ENCODE assay signal across 16 cellular contexts in the genomic region with DNA sequence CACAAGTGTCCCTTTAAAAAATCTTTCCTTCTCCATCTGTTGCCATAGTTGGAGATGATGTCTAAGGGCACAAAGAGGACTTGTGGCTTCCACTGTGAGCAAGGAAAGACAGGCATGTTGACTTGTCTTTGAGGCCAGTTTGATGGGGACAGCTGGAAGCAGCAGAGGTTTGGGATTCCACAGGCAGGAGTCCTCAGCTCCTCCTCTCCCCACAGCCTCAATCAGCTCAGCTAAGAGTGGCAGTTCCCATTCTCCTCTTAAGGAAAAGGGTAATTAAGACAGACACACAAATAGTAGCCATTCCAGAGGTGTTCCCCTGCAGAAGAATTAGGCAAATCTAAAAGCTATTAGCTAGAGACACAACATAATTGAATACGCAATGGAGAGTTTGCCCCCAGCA.
"Had no signal": no experiment of that assay in that cellular context is flagged by ENCODE, and none has a peak within 500 bp of the region (broad histone marks: within the 10 kb centered on the region; RNA-seq: fewer than 3 reads in every experiment).

No MANE protein-coding gene starts in this region.

- H3K9me3 Mint-ChIP-seq: activated CD4-positive, alpha-beta memory T cell treated with anti-CD3 and anti-CD28 coated beads, Interleukin-2, amount 10 ng/mL, durations not matched to agents 7 days and 5 days; activated T-cell treated with anti-CD3 and anti-CD28 coated beads, Interleukin-2, amount 50 U/mL, for 4 hours; stimulated activated effector memory CD8-positive, alpha-beta T cell treated with anti-CD3 and anti-CD28 coated beads, Interleukin-12 subunit alpha, Interleukin-12 subunit beta, amount 100 ng/mL, for 72 hours had no signal

- H2AFZ ChIP-seq: hepatocyte had no signal

- H3K79me2 ChIP-seq: hepatocyte had no signal

- H3K4me3 ChIP-seq: adrenal gland, hepatocyte, pancreas, sigmoid colon, thyroid gland had no signal

- H3K4me3 Mint-ChIP-seq: activated CD4-positive, alpha-beta memory T cell treated with anti-CD3 and anti-CD28 coated beads, Interleukin-2, amount 10 ng/mL, durations not matched to agents 7 days and 5 days; activated T-cell treated with anti-CD3 and anti-CD28 coated beads, Interleukin-2, amount 50 U/mL, for 4 hours; neural crest cell; stimulated activated effector memory CD8-positive, alpha-beta T cell treated with anti-CD3 and anti-CD28 coated beads, Interleukin-12 subunit alpha, Interleukin-12 subunit beta, amount 100 ng/mL, for 72 hours had no signal

- H3K27me3 ChIP-seq: adrenal gland, hepatocyte, pancreas, sigmoid colon, thyroid gland had no signal

- H3K27ac ChIP-seq: pancreas, thyroid gland, VCaP had no signal

- ATAC-seq: activated T-cell treated with anti-CD3 and anti-CD28 coated beads, Interleukin-2, amount 50 U/mL, for 4 hours; left ventricle myocardium superior; pancreas; stimulated activated effector memory CD8-positive, alpha-beta T cell treated with anti-CD3 and anti-CD28 coated beads, Interleukin-12 subunit alpha, Interleukin-12 subunit beta, amount 100 ng/mL, for 72 hours had no signal

- H3K36me3 ChIP-seq: adrenal gland, pancreas, sigmoid colon, thyroid gland had no signal

- H3K4me1 ChIP-seq: pancreas had no signal

- H3K9me3 ChIP-seq: adrenal gland, pancreas, sigmoid colon, thyroid gland had no signal

- DNase-seq: activated CD4-positive, alpha-beta memory T cell treated with anti-CD3 and anti-CD28 coated beads, Interleukin-2, amount 10 ng/mL, durations not matched to agents 7 days and 5 days; activated CD4-positive, alpha-beta T cell treated with anti-CD3 and anti-CD28 coated beads for 4 hours; activated effector memory CD4-positive, alpha-beta T cell treated with Interleukin-2 at 50 U/mL for 16 hours; activated naive CD4-positive, alpha-beta T cell treated with anti-CD3 and anti-CD28 coated beads, Interleukin-2, amount 50 U/mL, for 16 hours; activated T-cell treated with anti-CD3 and anti-CD28 coated beads, Interleukin-2, amount 50 U/mL, for 4 hours; adrenal gland; dermis blood vessel endothelial cell; kidney glomerular epithelial cell; left ventricle myocardium superior; pancreas; sigmoid colon; thyroid gland had no signal

- H3K36me3 Mint-ChIP-seq: stimulated activated effector memory CD8-positive, alpha-beta T cell treated with anti-CD3 and anti-CD28 coated beads, Interleukin-12 subunit alpha, Interleukin-12 subunit beta, amount 100 ng/mL, for 72 hours had no signal

- H3K27ac Mint-ChIP-seq: activated CD4-positive, alpha-beta memory T cell treated with anti-CD3 and anti-CD28 coated beads, Interleukin-2, amount 10 ng/mL, durations not matched to agents 7 days and 5 days; stimulated activated effector memory CD8-positive, alpha-beta T cell treated with anti-CD3 and anti-CD28 coated beads, Interleukin-12 subunit alpha, Interleukin-12 subunit beta, amount 100 ng/mL, for 72 hours had no signal

- H3K4me2 ChIP-seq: hepatocyte had no signal
